ENCODE assay signal across 9 cellular contexts in genomic region chr4:40924096-40924792, GRCh38.
DNase-seq lines count a peak whose midpoint lies in the region; ATAC-seq, FAIRE-seq and TF ChIP-seq lines count a peak whose summit lies in the region.
"Had no signal": no experiment of that assay in that cellular context is flagged by ENCODE, and none has a peak within 500 bp of the region (broad histone marks: within the 10 kb centered on the region; RNA-seq: fewer than 3 reads in every experiment).

No MANE protein-coding gene starts in this region.

- H3K9me3 ChIP-seq in WERI-Rb-1 (ENCODE audit: severe bottlenecking), result no peaks in the 10 kb centered on the region
- no peaks in the 10 kb centered on the region for H3K9me3 ChIP-seq in keratinocyte (ENCODE audit: control insufficient read depth, low read depth, low read length)

- in situ Hi-C loops in brain microvascular endothelial cell (cut with HindIII; ENCODE audit: low pct_ligation_motif_present, low sequenced_read_pairs), result no loop called here

- no peaks in the 10 kb centered on the region for H4K20me1 ChIP-seq in keratinocyte (ENCODE audit: control insufficient read depth, extremely low read depth, insufficient read depth, low read length)

- no peaks in the 10 kb centered on the region for H3K79me2 ChIP-seq in keratinocyte (ENCODE audit: control insufficient read depth, insufficient read depth, low read length)

- no peak overlapping the region for H3K4me3 ChIP-seq in GM06990 (replicated peaks; ENCODE audit: low read depth, low read length)
- H3K4me3 ChIP-seq in WERI-Rb-1 (ENCODE audit: low read depth, low read length), result no peak overlapping the region
- no peak overlapping the region for H3K4me3 ChIP-seq in brain microvascular endothelial cell (ENCODE audit: low read depth, low read length)
- H3K4me3 ChIP-seq in keratinocyte (ENCODE audit: control insufficient read depth in 2 of 3, extremely low read depth in 1 of 3, insufficient read depth in 2 of 3, low read depth in 1 of 3, low read length in 3 of 3), result no peak overlapping the region

- TF ChIP-seq CTCF in GM06990 (IDR thresholded peaks at IDR 0.05; ENCODE audit: insufficient read depth, low read length, poor library complexity, severe bottlenecking) (peak; percentile 95), WERI-Rb-1 (IDR thresholded peaks at IDR 0.05; ENCODE audit: low read depth, low read length) (peak; percentile 79), brain microvascular endothelial cell (IDR thresholded peaks at IDR 0.05; ENCODE audit: low read depth, low read length, missing control alignments) (peak; percentile 98), keratinocyte (optimal IDR thresholded peaks at IDR 0.05 in 1 of 3, IDR thresholded peaks at IDR 0.05 in 1 of 3, conservative IDR thresholded peaks at IDR 0.05 in 1 of 3; ENCODE audit: extremely low read depth in 1 of 3, insufficient read depth in 2 of 3, low read length in 3 of 3) (peak; percentile 82 to 96 (median 89))

- H3K9me1 ChIP-seq in keratinocyte (ENCODE audit: control insufficient read depth, extremely low read depth, insufficient read depth, low read length), result no peaks in the 10 kb centered on the region

- peak; percentile 63 for DNase-seq in GM06990 (ENCODE audit: extremely low read depth, insufficient read length)
- peak; percentile 63 for DNase-seq in NCI-H2029 treated with DMSO at 0.1 percent for 48 hours (lab: John Stamatoyannopoulos, UW)
- peak; percentile 81 for DNase-seq in WERI-Rb-1
- peak; percentile 57 for DNase-seq in brain microvascular endothelial cell
- DNase-seq in keratinocyte (ENCODE audit: low read depth, low spot score), result no peak
- DNase-seq in stimulated activated CD4-positive, alpha-beta T cell treated with anti-CD3 and anti-CD28 coated beads, Interleukin-4, amount 100 ng/mL, for 24 hours, result peak; percentile 85
- DNase-seq in DMS153 (lab: John Stamatoyannopoulos, UW), result no peak

- H3K27me3 ChIP-seq in GM06990 (replicated peaks; ENCODE audit: control insufficient read depth, insufficient read depth, low read length), result no peaks in the 10 kb centered on the region
- H3K27me3 ChIP-seq in WERI-Rb-1 (ENCODE audit: insufficient read depth, low read depth, severe bottlenecking), result no peaks in the 10 kb centered on the region
- no peaks in the 10 kb centered on the region for H3K27me3 ChIP-seq in brain microvascular endothelial cell (replicated peaks)
- H3K27me3 ChIP-seq in keratinocyte (ENCODE audit: control insufficient read depth, extremely low read depth, insufficient read depth, low read length), result no peaks in the 10 kb centered on the region

- peak; percentile 34 for FAIRE-seq in keratinocyte (lab: Jason Lieb, UNC)

- dilution Hi-C loops in keratinocyte (cut with MboI; ENCODE audit: extremely low pct_ligation_motif_present, low sequenced_read_pairs), result no loop called here

- H3K27ac ChIP-seq in WERI-Rb-1 (no peak overlapping the region), brain microvascular endothelial cell (no peak overlapping the region), keratinocyte (ENCODE audit: control insufficient read depth, insufficient read depth, low read length) (no peak overlapping the region)
- H3K27ac ChIP-seq: epithelial cell of prostate had no signal

- no peaks in the 10 kb centered on the region; the same call in 1 of the 2 replicates for H3K36me3 ChIP-seq in GM06990 (ENCODE audit: control insufficient read depth, insufficient read depth, low read length)
- no peaks in the 10 kb centered on the region for H3K36me3 ChIP-seq in WERI-Rb-1
- peaks cover 71% of the 10 kb centered on the region for H3K36me3 ChIP-seq in brain microvascular endothelial cell (replicated peaks)
- H3K36me3 ChIP-seq in keratinocyte (ENCODE audit: control insufficient read depth in 2 of 2, extremely low read depth in 1 of 2, insufficient read depth in 2 of 2, low read length in 2 of 2), result peaks cover 5 to 7% of the 10 kb centered on the region in 2 experiments

- peak overlapping the region; percentile 31 for H2AFZ ChIP-seq in keratinocyte (ENCODE audit: control insufficient read depth, low read length)

- peaks cover 5% of the 10 kb centered on the region for H3K4me1 ChIP-seq in keratinocyte (ENCODE audit: control insufficient read depth, extremely low read depth, insufficient read depth, low read length)

- peak; percentile 58 for ATAC-seq in HG02588 (IDR thresholded peaks at IDR 0.05; ENCODE audit: unreplicated experiment)

- no peak overlapping the region for H3K9ac ChIP-seq in keratinocyte (ENCODE audit: control insufficient read depth, extremely low read depth, insufficient read depth, low read length)

- H3K4me2 ChIP-seq in keratinocyte (ENCODE audit: control insufficient read depth, extremely low read depth, insufficient read depth, low read depth, low read length), result no peak overlapping the region

Comparison
In these comparisons a context has a peak if more than half of its experiments do, and no peak if none do; other contexts are left out.
1. DNase-seq: peak in GM06990 (single experiment), NCI-H2029 treated with DMSO at 0.1 percent for 48 hours (single experiment), WERI-Rb-1 (single experiment), brain microvascular endothelial cell (single experiment) and stimulated activated CD4-positive, alpha-beta T cell treated with anti-CD3 and anti-CD28 coated beads, Interleukin-4, amount 100 ng/mL, for 24 hours (single experiment); none in keratinocyte (single experiment) and DMS153 (single experiment).
2. Peak in every context shown above with its lines, with median percentiles within 50 percentile points of each other: CTCF ChIP-seq.